ENCODE assay signal across 10 cellular contexts in genomic region chr18:31631526-31631925, GRCh38. TPM values are rescaled to one million over a fixed set of nuclear protein-coding genes. Genes with fewer than 3 reads are reported as not detected.
"Had no signal": no experiment of that assay in that cellular context is flagged by ENCODE, and none has a peak within 500 bp of the region (broad histone marks: within the 10 kb centered on the region; RNA-seq: fewer than 3 reads in every experiment).

No MANE protein-coding gene starts in this region.

- FAIRE-seq: H1, H54, HepG2 had no signal

- DNase-seq: H9, HCEC 1CT, KBM-7 had no signal

- H3K4me3 Mint-ChIP-seq: GM23338, H9, IgD-negative memory B cell had no signal

- H3K4me2 ChIP-seq: GM23338 had no signal

- H3K27ac ChIP-seq: HL-60 had no signal

- H3K4me1 Mint-ChIP-seq: H9 had no signal

- H3K27ac Mint-ChIP-seq: GM23338, H9, IgD-negative memory B cell had no signal

- H2AFZ ChIP-seq: GM23338 had no signal

- ATAC-seq: GM23338, HepG2 had no signal

- H3K4me3 ChIP-seq: GM23338 had no signal

RNA-seq across cellular contexts. Expression of gene TTR, which starts 39.8 kb away (rescaled TPM):
- total RNA-seq: GM23338, H1, H9, HT1080 had no signal
